31 cellular contexts compared by ENCODE assay signal in genomic region chr1:174219606-174220370, GRCh38.
A peak's percentile ranks its signal among the peaks of the same experiment; 100 is the strongest.
DNase-seq lines count a peak whose midpoint lies in the region; ATAC-seq, FAIRE-seq and TF ChIP-seq lines count a peak whose summit lies in the region.
"Had no signal": no experiment of that assay in that cellular context is flagged by ENCODE, and none has a peak within 500 bp of the region (broad histone marks: within the 10 kb centered on the region; RNA-seq: fewer than 3 reads in every experiment).

No MANE protein-coding gene starts in this region.

- TF ChIP-seq CTCF in mammary epithelial cell (conservative IDR thresholded peaks at IDR 0.05 in 1 of 2, IDR thresholded peaks at IDR 0.05 in 1 of 2; ENCODE audit: extremely low read depth in 1 of 2, insufficient read depth in 1 of 2, low read depth in 1 of 2, low read length in 2 of 2): no peak

- H3K4me3 ChIP-seq in mammary epithelial cell (replicated peaks in 1 of 3; ENCODE audit: insufficient read depth in 1 of 3, low read depth in 2 of 3, low read length in 3 of 3): no peak overlapping the region
- H3K4me3 ChIP-seq: heart left ventricle, lung, MG63, tibial artery had no signal

- BruUV-seq in mammary epithelial cell (replicated peaks; lab: Mats Ljungman, UMichigan): no TSS peak

- H3K4me1 ChIP-seq in mammary epithelial cell (ENCODE audit: insufficient read depth, low read length): peaks cover 15% of the 10 kb centered on the region

- H3K4me1 Mint-ChIP-seq in stimulated activated naive CD8-positive, alpha-beta T cell treated with anti-CD3 and anti-CD28 coated beads, Interleukin-15, Interleukin-2, amounts not matched to agents 100 ng/mL and 50 ng/mL, for 24 hours (ENCODE audit: low read depth): peaks cover 20% of the 10 kb centered on the region
- H3K4me1 Mint-ChIP-seq in stimulated activated naive CD8-positive, alpha-beta T cell treated with anti-CD3 and anti-CD28 coated beads, Interleukin-15, amount 100 ng/mL, for 72 hours: no peaks in the 10 kb centered on the region
- no peaks in the 10 kb centered on the region for H3K4me1 Mint-ChIP-seq in activated CD8-positive, alpha-beta memory T cell treated with anti-CD3 and anti-CD28 coated beads, Interleukin-2, amount 10 ng/mL, durations not matched to agents 7 days and 5 days
- H3K4me1 Mint-ChIP-seq: activated naive CD4-positive, alpha-beta T cell treated with anti-CD3 and anti-CD28 coated beads, Interleukin-2, amount 10 ng/mL, durations not matched to agents 7 days and 5 days; nephron progenitor cell had no signal

- H3K27me3 ChIP-seq in mammary epithelial cell (ENCODE audit: insufficient read depth, low read length): no peaks in the 10 kb centered on the region
- H3K27me3 ChIP-seq: brain microvascular endothelial cell, heart left ventricle, MG63, tibial artery had no signal

- H3K36me3 ChIP-seq in mammary epithelial cell (ENCODE audit: insufficient read depth, low read length): no peaks in the 10 kb centered on the region
- H3K36me3 ChIP-seq: brain microvascular endothelial cell had no signal

- ATAC-seq in stimulated activated naive CD8-positive, alpha-beta T cell treated with anti-CD3 and anti-CD28 coated beads, Interleukin-15, amount 100 ng/mL, for 72 hours: no peak
- ATAC-seq in activated CD8-positive, alpha-beta memory T cell treated with anti-CD3 and anti-CD28 coated beads, Interleukin-2, amount 10 ng/mL, durations not matched to agents 7 days and 5 days: no peak
- ATAC-seq in GM21528 (IDR thresholded peaks at IDR 0.05; ENCODE audit: low FRiP score, unreplicated experiment): no peak
- ATAC-seq: esophagus mucosa, heart left ventricle had no signal

- H4K20me1 ChIP-seq in mammary epithelial cell (ENCODE audit: insufficient read depth, low read length): no peaks in the 10 kb centered on the region

- no peaks in the 10 kb centered on the region for H3K9me3 ChIP-seq in mammary epithelial cell (replicated peaks; ENCODE audit: insufficient read depth, low read length)
- H3K9me3 ChIP-seq: tibial artery had no signal

- dilution Hi-C loops in mammary epithelial cell (cut with HindIII; ENCODE audit: low sequenced_read_pairs): no loop called here

- H3K9ac ChIP-seq in mammary epithelial cell (ENCODE audit: insufficient read depth, low read length): no peak overlapping the region

- peak overlapping the region; percentile 24 for H3K4me3 Mint-ChIP-seq in stimulated activated naive CD8-positive, alpha-beta T cell treated with anti-CD3 and anti-CD28 coated beads, Interleukin-15, Interleukin-2, amounts not matched to agents 100 ng/mL and 50 ng/mL, for 24 hours
- no peak overlapping the region for H3K4me3 Mint-ChIP-seq in stimulated activated naive CD8-positive, alpha-beta T cell treated with anti-CD3 and anti-CD28 coated beads, Interleukin-15, amount 100 ng/mL, for 72 hours
- no peak overlapping the region for H3K4me3 Mint-ChIP-seq in activated CD8-positive, alpha-beta memory T cell treated with anti-CD3 and anti-CD28 coated beads, Interleukin-2, amount 10 ng/mL, durations not matched to agents 7 days and 5 days
- H3K4me3 Mint-ChIP-seq: activated naive CD4-positive, alpha-beta T cell treated with anti-CD3 and anti-CD28 coated beads, Interleukin-2, amount 10 ng/mL, durations not matched to agents 7 days and 5 days; CD4-positive, alpha-beta memory T cell; nephron progenitor cell had no signal

- no peak for FAIRE-seq in H54 (lab: Jason Lieb, UNC)

- DNase-seq in stimulated activated naive CD8-positive, alpha-beta T cell treated with anti-CD3 and anti-CD28 coated beads, Interleukin-15, amount 100 ng/mL, for 72 hours: no peak
- DNase-seq in MV-4-11 (lab: John Stamatoyannopoulos, UW) (peak; percentile 47), mammary epithelial cell (peak; percentile 17), H54 (ENCODE audit: insufficient read length, low spot score) (no peak), AG20443 (ENCODE audit: low spot score) (no peak)
- DNase-seq in activated CD8-positive, alpha-beta memory T cell treated with anti-CD3 and anti-CD28 coated beads, Interleukin-2, amount 10 ng/mL, durations not matched to agents 7 days and 5 days: no peak
- DNase-seq: activated CD4-positive, alpha-beta T cell treated with anti-CD3 and anti-CD28 coated beads, Interleukin-2, amount 50 U/mL, for 4 hours; activated CD4-positive, CD25-positive, alpha-beta regulatory T cell; activated naive CD4-positive, alpha-beta T cell treated with anti-CD3 and anti-CD28 coated beads, Interleukin-2, amount 10 ng/mL, durations not matched to agents 7 days and 5 days; AML-193; amniotic stem cell; brain microvascular endothelial cell; CD4-positive, alpha-beta memory T cell; effector memory CD4-positive, alpha-beta T cell; GOT3; heart left ventricle; kidney glomerular epithelial cell; MG63; NCI-H1436 treated with DMSO at 0.1 percent for 48 hours; NCI-H2107; NCI-H446 treated with DMSO at 0.1 percent for 48 hours; NCI-H82; nephron progenitor cell; SHP77 treated with DMSO at 0.1 percent for 48 hours; SW 1271; T1000; tibial artery had no signal

- TF ChIP-seq POLR2A in H54 (IDR thresholded peaks at IDR 0.05; ENCODE audit: low read depth, low read length): no peak

- WGBS in mammary epithelial cell (ENCODE audit: low coverage, missing lambda C conversion rate): 70% methylated on average over 4 of the region's 4 CpGs

- H3K9me3 Mint-ChIP-seq in stimulated activated naive CD8-positive, alpha-beta T cell treated with anti-CD3 and anti-CD28 coated beads, Interleukin-15, Interleukin-2, amounts not matched to agents 100 ng/mL and 50 ng/mL, for 24 hours: no peaks in the 10 kb centered on the region
- H3K9me3 Mint-ChIP-seq in stimulated activated naive CD8-positive, alpha-beta T cell treated with anti-CD3 and anti-CD28 coated beads, Interleukin-15, amount 100 ng/mL, for 72 hours: peaks cover 0 to 5% of the 10 kb centered on the region in 2 donors
- H3K9me3 Mint-ChIP-seq in activated CD8-positive, alpha-beta memory T cell treated with anti-CD3 and anti-CD28 coated beads, Interleukin-2, amount 10 ng/mL, durations not matched to agents 7 days and 5 days (ENCODE audit: low read depth): peaks cover 5% of the 10 kb centered on the region
- H3K9me3 Mint-ChIP-seq: activated naive CD4-positive, alpha-beta T cell treated with anti-CD3 and anti-CD28 coated beads, Interleukin-2, amount 10 ng/mL, durations not matched to agents 7 days and 5 days; CD4-positive, alpha-beta memory T cell had no signal

- H3K36me3 Mint-ChIP-seq in stimulated activated naive CD8-positive, alpha-beta T cell treated with anti-CD3 and anti-CD28 coated beads, Interleukin-15, Interleukin-2, amounts not matched to agents 100 ng/mL and 50 ng/mL, for 24 hours (ENCODE audit: low read depth): peaks cover 25% of the 10 kb centered on the region
- H3K36me3 Mint-ChIP-seq in activated CD8-positive, alpha-beta memory T cell treated with anti-CD3 and anti-CD28 coated beads, Interleukin-2, amount 10 ng/mL, durations not matched to agents 7 days and 5 days: peaks cover 34% of the 10 kb centered on the region

- CTCF ChIA-PET in mammary epithelial cell (lab: Charles Lee; ENCODE audit: low non-redundant PET): no interaction called here
- CTCF ChIA-PET in activated CD8-positive, alpha-beta memory T cell treated with anti-CD3 and anti-CD28 coated beads, Interleukin-2, amount 10 ng/mL, durations not matched to agents 7 days and 5 days (lab: Charles Lee): interaction anchor here (1.6 kb wide), 1 partner anchor 67 kb away, joined by 5 read pairs; no protein-coding TSS in a partner anchor

- H3K27ac Mint-ChIP-seq in stimulated activated naive CD8-positive, alpha-beta T cell treated with anti-CD3 and anti-CD28 coated beads, Interleukin-15, Interleukin-2, amounts not matched to agents 100 ng/mL and 50 ng/mL, for 24 hours: no peak overlapping the region
- H3K27ac Mint-ChIP-seq in stimulated activated naive CD8-positive, alpha-beta T cell treated with anti-CD3 and anti-CD28 coated beads, Interleukin-15, amount 100 ng/mL, for 72 hours: no peak overlapping the region
- H3K27ac Mint-ChIP-seq in activated CD8-positive, alpha-beta memory T cell treated with anti-CD3 and anti-CD28 coated beads, Interleukin-2, amount 10 ng/mL, durations not matched to agents 7 days and 5 days: no peak overlapping the region
- H3K27ac Mint-ChIP-seq: activated naive CD4-positive, alpha-beta T cell treated with anti-CD3 and anti-CD28 coated beads, Interleukin-2, amount 10 ng/mL, durations not matched to agents 7 days and 5 days; CD4-positive, alpha-beta memory T cell; nephron progenitor cell had no signal

- intact Hi-C loops in mammary epithelial cell (cut with micrococcal nuclease): loop anchor here (5.0 to 10.0 kb wide), 3 partner anchors 142 to 352 kb away; partner anchors contain the start of genes GAS5 and ZBTB37

- in situ Hi-C loops in mammary epithelial cell (cut with MboI; ENCODE audit: low sequenced_read_pairs in 2 of 2): no loop called here

- H3K79me2 ChIP-seq in mammary epithelial cell (ENCODE audit: insufficient read depth, low read length): peaks cover 15% of the 10 kb centered on the region

- H3K4me2 ChIP-seq in mammary epithelial cell (ENCODE audit: insufficient read depth, low read depth, low read length): no peak overlapping the region

- H3K27me3 Mint-ChIP-seq in stimulated activated naive CD8-positive, alpha-beta T cell treated with anti-CD3 and anti-CD28 coated beads, Interleukin-15, Interleukin-2, amounts not matched to agents 100 ng/mL and 50 ng/mL, for 24 hours: no peaks in the 10 kb centered on the region
- H3K27me3 Mint-ChIP-seq in stimulated activated naive CD8-positive, alpha-beta T cell treated with anti-CD3 and anti-CD28 coated beads, Interleukin-15, amount 100 ng/mL, for 72 hours: no peaks in the 10 kb centered on the region
- H3K27me3 Mint-ChIP-seq in activated CD8-positive, alpha-beta memory T cell treated with anti-CD3 and anti-CD28 coated beads, Interleukin-2, amount 10 ng/mL, durations not matched to agents 7 days and 5 days: no peaks in the 10 kb centered on the region
- H3K27me3 Mint-ChIP-seq: activated naive CD4-positive, alpha-beta T cell treated with anti-CD3 and anti-CD28 coated beads, Interleukin-2, amount 10 ng/mL, durations not matched to agents 7 days and 5 days; CD4-positive, alpha-beta memory T cell had no signal

- H2AFZ ChIP-seq in mammary epithelial cell (ENCODE audit: low read depth, low read length): no peak overlapping the region

- H3K27ac ChIP-seq in mammary epithelial cell (ENCODE audit: insufficient read depth, low read depth, low read length): no peak overlapping the region
- H3K27ac ChIP-seq: brain microvascular endothelial cell, heart left ventricle, tibial artery had no signal

Comparison
In these comparisons a context has a peak if more than half of its experiments do, and no peak if none do; other contexts are left out.
1. DNase-seq: peak in MV-4-11 (single experiment) and mammary epithelial cell (single experiment); none in stimulated activated naive CD8-positive, alpha-beta T cell treated with anti-CD3 and anti-CD28 coated beads, Interleukin-15, amount 100 ng/mL, for 72 hours (0 of 2), activated CD8-positive, alpha-beta memory T cell treated with anti-CD3 and anti-CD28 coated beads, Interleukin-2, amount 10 ng/mL, durations not matched to agents 7 days and 5 days (single experiment), H54 (single experiment) and AG20443 (single experiment).